In genomic region chr1:206734499-206735142, GRCh38 we compare ENCODE assay signal across 9 cellular contexts. TPM values are rescaled to one million over a fixed set of nuclear protein-coding genes. Genes with fewer than 3 reads are reported as not detected.
A peak's percentile ranks its signal among the peaks of the same experiment; 100 is the strongest.
DNase-seq lines count a peak whose midpoint lies in the region; ATAC-seq, FAIRE-seq and TF ChIP-seq lines count a peak whose summit lies in the region.
"Had no signal": no experiment of that assay in that cellular context is flagged by ENCODE, and none has a peak within 500 bp of the region (broad histone marks: within the 10 kb centered on the region; RNA-seq: fewer than 3 reads in every experiment).

No MANE protein-coding gene starts in this region.

- intact Hi-C loops in left ventricle myocardium inferior (cut with micrococcal nuclease): loop anchor here (10.0 kb wide), 1 partner anchor 180 kb away; no protein-coding TSS in a partner anchor

- in situ Hi-C loops in SK-MEL-5 (cut with HindIII; ENCODE audit: low pct_unique_long_range_greater_than_20kb, low sequenced_read_pairs): no loop called here

- no peaks in the 10 kb centered on the region for H3K27me3 ChIP-seq in left ventricle myocardium inferior (ENCODE audit: low read depth)

- TF ChIP-seq CTCF in C4-2B (conservative IDR thresholded peaks at IDR 0.05) (peak; percentile 91), left ventricle myocardium inferior (IDR thresholded peaks at IDR 0.05; ENCODE audit: borderline replicate concordance) (peak; percentile 76)

- TF ChIP-seq POLR2A in H54 (IDR thresholded peaks at IDR 0.05; ENCODE audit: low read depth, low read length): no peak

- H3K4me3 ChIP-seq in left ventricle myocardium inferior: no peak overlapping the region

- no peaks in the 10 kb centered on the region for H3K9me3 ChIP-seq in left ventricle myocardium inferior (replicated peaks)

- H3K4me1 ChIP-seq in left ventricle myocardium inferior: peaks cover 77% of the 10 kb centered on the region

- no peak overlapping the region for H3K27ac ChIP-seq in C4-2B
- H3K27ac ChIP-seq in left ventricle myocardium inferior (replicated peaks): peak overlapping the region; percentile 19

- DNase-seq in H54 (ENCODE audit: insufficient read length, low spot score) (peak; percentile 46), SK-MEL-5 (ENCODE audit: low read depth, low spot score) (peak; percentile 63), left ventricle myocardium inferior (no peak)
- peak; percentile 84 for DNase-seq in activated naive CD4-positive, alpha-beta T cell treated with Interleukin-2 at 50 U/mL for 16 hours
- DNase-seq in stimulated activated CD4-positive, alpha-beta T cell treated with anti-CD3 and anti-CD28 coated beads, Interleukin-1b, Interleukin-23, amount 100 ng/mL, for 1 hour (ENCODE audit: low read depth in 2 of 2): peak; percentile 66 to 84

- peaks cover 62% of the 10 kb centered on the region for H3K36me3 ChIP-seq in left ventricle myocardium inferior

- FAIRE-seq in H54 (lab: Jason Lieb, UNC): no peak

- no peak for ATAC-seq in HG02759 (IDR thresholded peaks at IDR 0.05; ENCODE audit: unreplicated experiment)
- ATAC-seq in GM19324 (IDR thresholded peaks at IDR 0.05; ENCODE audit: low FRiP score, unreplicated experiment): no peak

RNA-seq across cellular contexts. Expression of gene IL19, which starts 36.0 kb away (rescaled TPM):
- total RNA-seq in SK-MEL-5 (2014; rRNA removed; shearing (Covaris generic)): 0.26 TPM in 1 of 2 replicates, not detected in the other
- not detected in 2 replicates for polyA plus RNA-seq in SK-MEL-5 (2015; cell fraction: cytosol; rRNA removed)
- not detected in 2 replicates for polyA plus RNA-seq in SK-MEL-5 (2015; cell fraction: nucleus; rRNA removed)
- not detected for total RNA-seq in left ventricle myocardium inferior
- total RNA-seq: HT1080 had no signal

RNA-seq across cellular contexts. Expression of gene IL10, which starts 37.7 kb away (rescaled TPM):
- total RNA-seq in SK-MEL-5 (2014; rRNA removed; shearing (Covaris generic)): not detected in 2 replicates
- polyA plus RNA-seq in SK-MEL-5 (2015; cell fraction: cytosol; rRNA removed): not detected in 2 replicates
- polyA plus RNA-seq in SK-MEL-5 (2015; cell fraction: nucleus; rRNA removed): not detected in 2 replicates
- total RNA-seq in left ventricle myocardium inferior: 0.38 TPM
- total RNA-seq: HT1080 had no signal

RNA-seq across cellular contexts. Expression of gene MAPKAPK2, which starts 49.9 kb away (rescaled TPM):
- total RNA-seq in SK-MEL-5 (2014; rRNA removed; shearing (Covaris generic)): 27.9 and 28.4 TPM in 2 replicates
- 44.4 and 49.8 TPM in 2 replicates for polyA plus RNA-seq in SK-MEL-5 (2015; cell fraction: cytosol; rRNA removed)
- 58.9 and 60.4 TPM in 2 replicates for polyA plus RNA-seq in SK-MEL-5 (2015; cell fraction: nucleus; rRNA removed)
- 215 TPM for total RNA-seq in left ventricle myocardium inferior
